In the genomic region with DNA sequence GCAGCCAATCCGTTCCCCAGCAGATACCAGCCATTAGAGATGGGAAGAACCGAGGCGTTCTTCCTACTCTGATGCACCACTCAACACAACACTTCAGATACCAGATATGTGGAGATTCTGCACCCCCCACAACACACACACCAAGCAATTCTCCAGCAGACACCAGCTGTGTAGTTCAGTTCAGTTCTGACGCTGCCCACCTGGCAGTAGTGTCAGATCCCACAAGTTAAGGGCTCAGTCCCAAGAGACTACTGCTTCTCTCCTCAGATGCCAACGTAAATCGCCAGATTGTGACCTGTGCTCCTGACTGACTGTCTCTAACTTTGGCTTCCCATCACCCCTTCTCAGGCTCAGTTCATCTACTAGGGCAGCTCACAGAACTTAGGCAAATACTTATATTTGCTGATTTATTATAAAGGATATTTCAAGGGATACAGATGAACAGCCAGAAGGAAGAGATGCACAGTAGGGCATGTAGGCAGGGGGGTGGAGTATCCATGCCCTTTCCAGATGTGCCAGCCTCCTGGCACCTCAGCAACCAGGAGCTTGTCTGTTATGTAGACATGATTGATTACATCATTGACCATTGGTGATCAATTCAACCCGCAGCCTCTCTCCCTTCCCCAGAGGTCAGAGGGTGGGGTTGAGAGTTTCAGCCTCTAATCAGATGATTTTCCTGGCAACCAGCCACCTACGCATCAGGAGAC, we compare ENCODE assay signal across 16 cellular contexts.
A peak's percentile ranks its signal among the peaks of the same experiment; 100 is the strongest.
DNase-seq lines count a peak whose midpoint lies in the region; ATAC-seq and TF ChIP-seq lines count a peak whose summit lies in the region.
"Had no signal": no experiment of that assay in that cellular context is flagged by ENCODE, and none has a peak within 500 bp of the region (broad histone marks: within the 10 kb centered on the region; RNA-seq: fewer than 3 reads in every experiment).

No MANE protein-coding gene starts in this region.

- H3K9me3 Mint-ChIP-seq in activated CD4-positive, alpha-beta T cell treated with anti-CD3 and anti-CD28 coated beads, Interleukin-2, amount 10 ng/mL, durations not matched to agents 7 days and 5 days = peaks cover 7% of the 10 kb centered on the region
- H3K9me3 Mint-ChIP-seq in activated T-helper 2 cell treated with anti-CD3 and anti-CD28 coated beads, Interferon-gamma antibody, Interleukin-2, Interleukin-4, amounts not matched to agents 10 μg/mL and 5 μg/mL and 100 μg/mL, durations not matched to agents 14 hours and 24 hours and 36 hours = no peaks in the 10 kb centered on the region
- H3K9me3 Mint-ChIP-seq in stimulated activated naive B cell treated with anti-CD40 and anti-IgM and Interleukin-4, amounts not matched to agents 10 μg/mL and 1 μg/mL and 100 μg/mL, for 72 hours = no peaks in the 10 kb centered on the region

- peak overlapping the region; percentile 51 for H3K27ac Mint-ChIP-seq in activated CD4-positive, alpha-beta T cell treated with anti-CD3 and anti-CD28 coated beads, Interleukin-2, amount 10 ng/mL, durations not matched to agents 7 days and 5 days
- H3K27ac Mint-ChIP-seq in activated T-helper 2 cell treated with anti-CD3 and anti-CD28 coated beads, Interferon-gamma antibody, Interleukin-2, Interleukin-4, amounts not matched to agents 10 μg/mL and 5 μg/mL and 100 μg/mL, durations not matched to agents 14 hours and 24 hours and 36 hours = peak overlapping the region; percentile 25
- no peak overlapping the region for H3K27ac Mint-ChIP-seq in stimulated activated naive B cell treated with anti-CD40 and anti-IgM and Interleukin-4, amounts not matched to agents 10 μg/mL and 1 μg/mL and 100 μg/mL, for 72 hours

- no peak for DNase-seq in activated CD4-positive, alpha-beta T cell treated with anti-CD3 and anti-CD28 coated beads, Interleukin-2, amount 10 ng/mL, durations not matched to agents 7 days and 5 days
- no peak for DNase-seq in activated CD4-positive, alpha-beta T cell treated with anti-CD3 and anti-CD28 coated beads, Interleukin-2, amount 50 U/mL, for 48 hours
- no peak for DNase-seq in activated T-helper 2 cell treated with anti-CD3 and anti-CD28 coated beads, Interferon-gamma antibody, Interleukin-2, Interleukin-4, amounts not matched to agents 10 μg/mL and 5 μg/mL and 100 μg/mL, durations not matched to agents 14 hours and 24 hours and 36 hours (ENCODE audit: low spot score)
- no peak for DNase-seq in stimulated activated naive B cell treated with anti-CD40 and anti-IgM and Interleukin-4, amounts not matched to agents 10 μg/mL and 1 μg/mL and 100 μg/mL, for 72 hours
- DNase-seq in KBM-7 (no peak), omental fat pad (ENCODE audit: low spot score) (no peak)
- DNase-seq: left colon, mucosa of descending colon, NCI-H2029, Right ventricle myocardium superior, T-helper 9 cell, uterus had no signal

- no peak overlapping the region for H3K4me3 Mint-ChIP-seq in activated CD4-positive, alpha-beta T cell treated with anti-CD3 and anti-CD28 coated beads, Interleukin-2, amount 10 ng/mL, durations not matched to agents 7 days and 5 days
- H3K4me3 Mint-ChIP-seq in activated T-helper 2 cell treated with anti-CD3 and anti-CD28 coated beads, Interferon-gamma antibody, Interleukin-2, Interleukin-4, amounts not matched to agents 10 μg/mL and 5 μg/mL and 100 μg/mL, durations not matched to agents 14 hours and 24 hours and 36 hours (ENCODE audit: low read depth) = no peak overlapping the region
- H3K4me3 Mint-ChIP-seq in stimulated activated naive B cell treated with anti-CD40 and anti-IgM and Interleukin-4, amounts not matched to agents 10 μg/mL and 1 μg/mL and 100 μg/mL, for 72 hours = no peak overlapping the region

- peak overlapping the region; percentile 38 for H3K27ac ChIP-seq in KOPT-K1 (ENCODE audit: low read depth, low read length, poor library complexity, severe bottlenecking)
- H3K27ac ChIP-seq: gastroesophageal sphincter, uterus had no signal

- H3K36me3 Mint-ChIP-seq in activated CD4-positive, alpha-beta T cell treated with anti-CD3 and anti-CD28 coated beads, Interleukin-2, amount 10 ng/mL, durations not matched to agents 7 days and 5 days (ENCODE audit: low read depth) = peaks cover 29% of the 10 kb centered on the region
- H3K36me3 Mint-ChIP-seq in activated T-helper 2 cell treated with anti-CD3 and anti-CD28 coated beads, Interferon-gamma antibody, Interleukin-2, Interleukin-4, amounts not matched to agents 10 μg/mL and 5 μg/mL and 100 μg/mL, durations not matched to agents 14 hours and 24 hours and 36 hours (ENCODE audit: low read depth) = peaks cover 37% of the 10 kb centered on the region
- H3K36me3 Mint-ChIP-seq in stimulated activated naive B cell treated with anti-CD40 and anti-IgM and Interleukin-4, amounts not matched to agents 10 μg/mL and 1 μg/mL and 100 μg/mL, for 72 hours = no peaks in the 10 kb centered on the region

- no peaks in the 10 kb centered on the region for H3K27me3 Mint-ChIP-seq in activated CD4-positive, alpha-beta T cell treated with anti-CD3 and anti-CD28 coated beads, Interleukin-2, amount 10 ng/mL, durations not matched to agents 7 days and 5 days
- no peaks in the 10 kb centered on the region for H3K27me3 Mint-ChIP-seq in activated T-helper 2 cell treated with anti-CD3 and anti-CD28 coated beads, Interferon-gamma antibody, Interleukin-2, Interleukin-4, amounts not matched to agents 10 μg/mL and 5 μg/mL and 100 μg/mL, durations not matched to agents 14 hours and 24 hours and 36 hours (ENCODE audit: low read depth)
- H3K27me3 Mint-ChIP-seq in stimulated activated naive B cell treated with anti-CD40 and anti-IgM and Interleukin-4, amounts not matched to agents 10 μg/mL and 1 μg/mL and 100 μg/mL, for 72 hours = peaks cover 0 to 4% of the 10 kb centered on the region in 2 donors

- intact Hi-C loops in activated T-helper 2 cell treated with anti-CD3 and anti-CD28 coated beads, Interferon-gamma antibody, Interleukin-2, Interleukin-4, amounts not matched to agents 10 μg/mL and 5 μg/mL and 100 μg/mL, durations not matched to agents 14 hours and 24 hours and 36 hours (cut with micrococcal nuclease) = no loop called here

- ATAC-seq in stimulated activated naive B cell treated with anti-CD40 and anti-IgM and Interleukin-4, amounts not matched to agents 10 μg/mL and 1 μg/mL and 100 μg/mL, for 72 hours (replicated peaks) = peak; percentile 14 to 34
- ATAC-seq in GM21717 (IDR thresholded peaks at IDR 0.05; ENCODE audit: unreplicated experiment) (no peak), omental fat pad (ENCODE audit: low FRiP score) (no peak)
- ATAC-seq: gastroesophageal sphincter, sciatic nerve had no signal

- CTCF ChIA-PET in activated CD4-positive, alpha-beta T cell treated with anti-CD3 and anti-CD28 coated beads, Interleukin-2, amount 10 ng/mL, durations not matched to agents 7 days and 5 days (lab: Charles Lee) = interaction anchor here (2.1 to 2.5 kb wide), 2 partner anchors 11 to 15 kb away, joined by 8 to 11 read pairs; no protein-coding TSS in a partner anchor

- no peak for TF ChIP-seq CTCF in omental fat pad (IDR thresholded peaks at IDR 0.05)

- H3K4me1 Mint-ChIP-seq in activated CD4-positive, alpha-beta T cell treated with anti-CD3 and anti-CD28 coated beads, Interleukin-2, amount 10 ng/mL, durations not matched to agents 7 days and 5 days = peaks cover 70% of the 10 kb centered on the region
- peaks cover 67% of the 10 kb centered on the region for H3K4me1 Mint-ChIP-seq in activated T-helper 2 cell treated with anti-CD3 and anti-CD28 coated beads, Interferon-gamma antibody, Interleukin-2, Interleukin-4, amounts not matched to agents 10 μg/mL and 5 μg/mL and 100 μg/mL, durations not matched to agents 14 hours and 24 hours and 36 hours (ENCODE audit: low read depth)
- peaks cover 0 to 4% of the 10 kb centered on the region in 2 donors for H3K4me1 Mint-ChIP-seq in stimulated activated naive B cell treated with anti-CD40 and anti-IgM and Interleukin-4, amounts not matched to agents 10 μg/mL and 1 μg/mL and 100 μg/mL, for 72 hours

- in situ Hi-C loops in KBM-7 (cut with MboI; ENCODE audit: low pct_unique_long_range_greater_than_20kb, low sequenced_read_pairs) = no loop called here

- no peaks in the 10 kb centered on the region for H3K36me3 ChIP-seq in KOPT-K1 (ENCODE audit: insufficient read depth, low read length)
- H3K36me3 ChIP-seq: gastroesophageal sphincter, uterus had no signal

- POLR2A ChIA-PET in activated CD4-positive, alpha-beta T cell treated with anti-CD3 and anti-CD28 coated beads, Interleukin-2, amount 10 ng/mL, durations not matched to agents 7 days and 5 days (lab: Charles Lee) = no interaction called here

- H3K9me3 ChIP-seq in KOPT-K1 (ENCODE audit: insufficient read depth, low read length, poor library complexity, severe bottlenecking) = no peaks in the 10 kb centered on the region
- H3K9me3 ChIP-seq: gastroesophageal sphincter, mucosa of descending colon, uterus had no signal

Comparison
In these comparisons a context has a peak if more than half of its experiments do, and no peak if none do; other contexts are left out.
1. ATAC-seq: peak in stimulated activated naive B cell treated with anti-CD40 and anti-IgM and Interleukin-4, amounts not matched to agents 10 μg/mL and 1 μg/mL and 100 μg/mL, for 72 hours (2 of 2); none in GM21717 (single experiment) and omental fat pad (single experiment).